ENCODE assay signal across 8 cellular contexts in the genomic region with DNA sequence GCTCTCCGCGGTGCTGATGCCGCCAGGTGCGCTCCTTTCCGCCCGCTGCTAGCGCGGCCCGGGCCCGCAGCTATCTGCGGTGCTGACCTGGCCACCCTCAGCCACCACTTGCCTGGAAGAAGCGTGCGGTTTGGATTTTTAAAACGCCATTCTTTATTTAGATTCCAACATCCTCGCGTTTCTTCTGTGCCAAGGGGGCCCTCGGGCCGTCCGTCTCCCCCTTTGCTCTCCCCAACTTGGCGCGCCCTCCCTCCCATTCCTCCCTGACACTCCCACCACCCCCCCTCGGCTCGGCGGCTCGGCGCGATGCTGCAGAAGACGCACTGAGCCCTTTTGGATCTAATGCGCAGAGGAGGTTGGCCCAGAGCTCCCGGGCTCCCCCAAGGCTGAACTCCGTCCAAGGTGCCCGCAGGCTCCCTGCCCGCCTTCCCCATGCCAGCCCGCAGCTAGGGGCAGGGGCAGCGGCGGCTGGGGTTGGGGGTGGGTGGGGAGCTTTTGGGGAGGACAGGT. TPM values are rescaled to one million over a fixed set of nuclear protein-coding genes. Genes with fewer than 3 reads are reported as not detected.
DNase-seq lines count a peak whose midpoint lies in the region; ATAC-seq and TF ChIP-seq lines count a peak whose summit lies in the region.

A gene (plus strand): TSS at position 331 of the 510 bp plus-strand sequence. CDS start 192 bp downstream, outside the sequence.

- peak within 1 kb of the TSS; percentile 67 to 82 (median 76) for H3K4me3 Mint-ChIP-seq in naive thymus-derived CD4-positive, alpha-beta T cell

- H3K4me3 ChIP-seq in AG10803 (ENCODE audit: low read length) (peak within 1 kb of the TSS; percentile 41), HUES48 (ENCODE audit: low read depth, low read length) (peak within 1 kb of the TSS; percentile 44)
- H3K4me3 ChIP-seq in naive thymus-derived CD4-positive, alpha-beta T cell (ENCODE audit: low read length): peak within 1 kb of the TSS; percentile 54

- H3K4me1 ChIP-seq in HUES48 (ENCODE audit: control insufficient read depth, insufficient read depth, low read length): peaks cover 29% of the 10 kb centered on the region
- peaks cover 7 to 9% of the 10 kb centered on the region in 2 donors for H3K4me1 ChIP-seq in naive thymus-derived CD4-positive, alpha-beta T cell (ENCODE audit: control insufficient read depth in 2 of 2, insufficient read depth in 2 of 2, low read length in 2 of 2)

- no peak within 1 kb of the TSS for H3K9ac ChIP-seq in HUES48 (ENCODE audit: low read depth, low read length)

- H3K27me3 ChIP-seq in HUES48 (ENCODE audit: control insufficient read depth, insufficient read depth, low read length): peaks cover 100% of the 10 kb centered on the region
- peaks cover 23 to 64% of the 10 kb centered on the region in 2 donors for H3K27me3 ChIP-seq in naive thymus-derived CD4-positive, alpha-beta T cell (ENCODE audit: control insufficient read depth in 2 of 2, insufficient read depth in 2 of 2, low read length in 2 of 2)

- H3K27me3 Mint-ChIP-seq in naive thymus-derived CD4-positive, alpha-beta T cell: peaks cover 62 to 91% (median 70%) of the 10 kb centered on the region in 5 donors

- peaks cover 0 to 5% (median 0%) of the 10 kb centered on the region in 5 donors for H3K36me3 Mint-ChIP-seq in naive thymus-derived CD4-positive, alpha-beta T cell

- H3K4me1 Mint-ChIP-seq in naive thymus-derived CD4-positive, alpha-beta T cell: peaks cover 0 to 14% (median 9%) of the 10 kb centered on the region in 7 donors

- POLR2A ChIA-PET in naive thymus-derived CD4-positive, alpha-beta T cell (lab: Charles Lee): no interaction called here

- CTCF ChIA-PET in naive thymus-derived CD4-positive, alpha-beta T cell (lab: Charles Lee): no interaction called here

- no peak for ATAC-seq in naive thymus-derived CD4-positive, alpha-beta T cell
- ATAC-seq in GM21737 (IDR thresholded peaks at IDR 0.05; ENCODE audit: unreplicated experiment) (no peak), GM21423 (IDR thresholded peaks at IDR 0.05; ENCODE audit: unreplicated experiment) (no peak)

- H3K9me3 Mint-ChIP-seq in naive thymus-derived CD4-positive, alpha-beta T cell: peaks cover 0 to 4% (median 0%) of the 10 kb centered on the region in 11 donors

- no peaks in the 10 kb centered on the region for H3K9me3 ChIP-seq in HUES48 (ENCODE audit: control insufficient read depth, insufficient read depth, low read length)
- no peaks in the 10 kb centered on the region for H3K9me3 ChIP-seq in naive thymus-derived CD4-positive, alpha-beta T cell (ENCODE audit: control insufficient read depth in 2 of 3, low read length in 3 of 3)

- no peak for TF ChIP-seq CTCF in AG10803 (conservative IDR thresholded peaks at IDR 0.05; ENCODE audit: low read length)

- H3K27ac ChIP-seq in HUES48 (ENCODE audit: low read depth, low read length): no peak within 1 kb of the TSS
- H3K27ac ChIP-seq in naive thymus-derived CD4-positive, alpha-beta T cell (ENCODE audit: low read depth, low read length): no peak within 1 kb of the TSS

- intact Hi-C loops in naive thymus-derived CD4-positive, alpha-beta T cell (cut with micrococcal nuclease): loop anchor here in 1 of 2 donors (2.0 kb wide), 1 partner anchor 170 kb away; no protein-coding TSS in a partner anchor

- H3K27ac Mint-ChIP-seq in naive thymus-derived CD4-positive, alpha-beta T cell: peak within 1 kb of the TSS in 4 of 9 donors; percentile 19 to 82 (median 53)

- H3K36me3 ChIP-seq in HUES48 (ENCODE audit: control insufficient read depth, insufficient read depth, low read length): no peaks in the 10 kb centered on the region
- H3K36me3 ChIP-seq in naive thymus-derived CD4-positive, alpha-beta T cell (ENCODE audit: control insufficient read depth in 2 of 3, insufficient read depth in 3 of 3, low read length in 3 of 3): no peaks in the 10 kb centered on the region

- DNase-seq in AG10803 (ENCODE audit: low read depth): no peak
- peak; percentile 61 for DNase-seq in cerebellar cortex (ENCODE audit: low spot score)
- DNase-seq in naive thymus-derived CD4-positive, alpha-beta T cell: no peak
- no peak for DNase-seq in cortex of kidney (lab: John Stamatoyannopoulos, UW)
- DNase-seq in HuH-7 (ENCODE audit: low spot score): no peak

RNA-seq across cellular contexts. Expression of the gene that starts here (rescaled TPM):
- not detected for total RNA-seq in naive thymus-derived CD4-positive, alpha-beta T cell
- polyA plus RNA-seq in naive thymus-derived CD4-positive, alpha-beta T cell: not detected
